ENCODE assay signal across 10 cellular contexts in the genomic region with DNA sequence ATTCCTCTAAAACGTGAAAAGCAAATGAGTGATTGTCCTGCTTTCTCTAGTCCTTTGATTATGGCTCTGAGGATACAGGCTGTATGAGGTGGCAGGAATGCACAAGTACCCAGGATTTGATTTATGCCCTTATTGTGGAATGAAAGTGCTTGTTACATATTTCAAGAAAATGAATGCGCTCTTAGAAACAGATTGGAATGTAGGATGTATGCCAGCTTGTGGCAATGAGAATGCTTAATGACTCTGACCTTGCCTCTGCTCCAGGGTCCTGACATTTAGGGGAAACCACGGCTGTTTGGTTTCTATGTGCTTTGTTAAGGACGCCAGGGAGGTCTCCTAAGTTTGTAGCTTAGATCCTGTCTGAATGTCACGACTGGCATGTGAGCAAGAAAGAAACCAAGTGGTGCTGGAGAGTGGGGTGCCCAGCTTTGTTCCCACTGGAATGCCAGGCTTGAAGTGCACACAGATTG. TPM values are rescaled to one million over a fixed set of nuclear protein-coding genes. Genes with fewer than 3 reads are reported as not detected.
DNase-seq lines count a peak whose midpoint lies in the region; ATAC-seq, FAIRE-seq and TF ChIP-seq lines count a peak whose summit lies in the region.
"Had no signal": no experiment of that assay in that cellular context is flagged by ENCODE, and none has a peak within 500 bp of the region (broad histone marks: within the 10 kb centered on the region; RNA-seq: fewer than 3 reads in every experiment).

No MANE protein-coding gene starts in this region.

- FAIRE-seq in frontal cortex (lab: Jason Lieb, UNC): no peak
- FAIRE-seq: small intestine had no signal

- no peaks in the 10 kb centered on the region for H3K9me3 ChIP-seq in CD8-positive, alpha-beta memory T cell (ENCODE audit: low read length)
- no peaks in the 10 kb centered on the region for H3K9me3 ChIP-seq in MG63
- no peaks in the 10 kb centered on the region for H3K9me3 ChIP-seq in breast epithelium
- H3K9me3 ChIP-seq in naive thymus-derived CD4-positive, alpha-beta T cell (ENCODE audit: control insufficient read depth in 2 of 3, low read length in 3 of 3): no peaks in the 10 kb centered on the region
- H3K9me3 ChIP-seq: HAP-1 had no signal

- peaks cover 49% of the 10 kb centered on the region for H3K4me1 ChIP-seq in CD8-positive, alpha-beta memory T cell (ENCODE audit: insufficient read depth, low read length)
- H3K4me1 ChIP-seq in breast epithelium: peaks cover 4 to 36% of the 10 kb centered on the region in 2 donors
- H3K4me1 ChIP-seq in naive thymus-derived CD4-positive, alpha-beta T cell (ENCODE audit: control insufficient read depth in 2 of 2, insufficient read depth in 2 of 2, low read length in 2 of 2): peaks cover 18 to 34% of the 10 kb centered on the region in 2 donors

- peaks cover 20 to 81% (median 21%) of the 10 kb centered on the region in 3 donors for H3K36me3 Mint-ChIP-seq in CD8-positive, alpha-beta memory T cell
- peaks cover 9 to 36% (median 22%) of the 10 kb centered on the region in 5 donors for H3K36me3 Mint-ChIP-seq in naive thymus-derived CD4-positive, alpha-beta T cell

- H3K27me3 ChIP-seq in CD8-positive, alpha-beta memory T cell (ENCODE audit: insufficient read depth, low read length, poor library complexity, severe bottlenecking): no peaks in the 10 kb centered on the region
- H3K27me3 ChIP-seq in MG63 (no peaks in the 10 kb centered on the region), breast epithelium (no peaks in the 10 kb centered on the region)
- no peaks in the 10 kb centered on the region for H3K27me3 ChIP-seq in naive thymus-derived CD4-positive, alpha-beta T cell (ENCODE audit: control insufficient read depth in 2 of 2, insufficient read depth in 2 of 2, low read length in 2 of 2)

- H3K4me1 Mint-ChIP-seq in CD8-positive, alpha-beta memory T cell: peaks cover 71 to 83% (median 81%) of the 10 kb centered on the region in 3 donors
- peaks cover 23 to 63% (median 49%) of the 10 kb centered on the region in 7 donors for H3K4me1 Mint-ChIP-seq in naive thymus-derived CD4-positive, alpha-beta T cell

- peak overlapping the region; percentile 53 for H3K4me3 ChIP-seq in CD8-positive, alpha-beta memory T cell (ENCODE audit: low read length)
- peak overlapping the region; percentile 90 for H3K4me3 ChIP-seq in MG63
- peak overlapping the region in 1 of 3 donors; percentile 47 for H3K4me3 ChIP-seq in breast epithelium
- H3K4me3 ChIP-seq in naive thymus-derived CD4-positive, alpha-beta T cell (ENCODE audit: low read length): no peak overlapping the region

- no peaks in the 10 kb centered on the region for H3K9me3 Mint-ChIP-seq in CD8-positive, alpha-beta memory T cell
- no peaks in the 10 kb centered on the region for H3K9me3 Mint-ChIP-seq in naive thymus-derived CD4-positive, alpha-beta T cell

- CTCF ChIA-PET in CD8-positive, alpha-beta memory T cell (lab: Charles Lee): interaction anchor here (1.2 to 7.6 kb wide), 3 partner anchors 25 to 120 kb away, joined by 4 to 55 read pairs (median 18); no protein-coding TSS in a partner anchor
- CTCF ChIA-PET in naive thymus-derived CD4-positive, alpha-beta T cell (lab: Charles Lee): interaction anchor here (1.0 kb wide), 2 partner anchors 62 to 127 kb away, joined by 3 read pairs; no protein-coding TSS in a partner anchor

- no peak for DNase-seq in CD8-positive, alpha-beta memory T cell
- DNase-seq in MG63 (no peak), breast epithelium (ENCODE audit: low spot score in 2 of 2) (no peak), NCI-H345 treated with DMSO at 0.1 percent for 48 hours (lab: John Stamatoyannopoulos, UW; ENCODE audit: unreplicated experiment) (no peak), NCI-H510A treated with DMSO at 0.1 percent for 48 hours (lab: John Stamatoyannopoulos, UW) (no peak), frontal cortex (ENCODE audit: low spot score in 2 of 2) (no peak)
- no peak for DNase-seq in naive thymus-derived CD4-positive, alpha-beta T cell

- intact Hi-C loops in breast epithelium (cut with DNase I; ENCODE audit: low total_unique reads): no loop called here
- intact Hi-C loops in naive thymus-derived CD4-positive, alpha-beta T cell (cut with micrococcal nuclease): no loop called here

- no peak for TF ChIP-seq CTCF in breast epithelium (IDR thresholded peaks at IDR 0.05)

- TF ChIP-seq POLR2A in breast epithelium (IDR thresholded peaks at IDR 0.05): no peak

- peak overlapping the region; percentile 78 to 99 (median 98) for H3K4me3 Mint-ChIP-seq in CD8-positive, alpha-beta memory T cell
- peak overlapping the region in 2 of 10 donors; percentile 9 to 31 for H3K4me3 Mint-ChIP-seq in naive thymus-derived CD4-positive, alpha-beta T cell

- H3K36me3 ChIP-seq in CD8-positive, alpha-beta memory T cell (ENCODE audit: insufficient read depth, low read length): peaks cover 32% of the 10 kb centered on the region
- H3K36me3 ChIP-seq in MG63 (peaks cover 73% of the 10 kb centered on the region), breast epithelium (no peaks in the 10 kb centered on the region)
- H3K36me3 ChIP-seq in naive thymus-derived CD4-positive, alpha-beta T cell (ENCODE audit: control insufficient read depth in 2 of 3, insufficient read depth in 3 of 3, low read length in 3 of 3): peaks cover 5 to 42% (median 8%) of the 10 kb centered on the region in 3 experiments

- peak overlapping the region; percentile 75 for H3K27ac ChIP-seq in CD8-positive, alpha-beta memory T cell (ENCODE audit: low read depth, low read length)
- H3K27ac ChIP-seq in breast epithelium: peak overlapping the region; percentile 46 to 64
- H3K27ac ChIP-seq in naive thymus-derived CD4-positive, alpha-beta T cell (ENCODE audit: low read depth, low read length): no peak overlapping the region

- ATAC-seq in naive thymus-derived CD4-positive, alpha-beta T cell: no peak
- ATAC-seq in GM21526 (IDR thresholded peaks at IDR 0.05; ENCODE audit: low FRiP score, unreplicated experiment): no peak

- H3K27me3 Mint-ChIP-seq in CD8-positive, alpha-beta memory T cell: no peaks in the 10 kb centered on the region
- no peaks in the 10 kb centered on the region for H3K27me3 Mint-ChIP-seq in naive thymus-derived CD4-positive, alpha-beta T cell

- peak overlapping the region; percentile 91 to 100 (median 98) for H3K27ac Mint-ChIP-seq in CD8-positive, alpha-beta memory T cell
- peak overlapping the region in 5 of 9 donors; percentile 31 to 48 (median 43) for H3K27ac Mint-ChIP-seq in naive thymus-derived CD4-positive, alpha-beta T cell

- POLR2A ChIA-PET in CD8-positive, alpha-beta memory T cell (lab: Charles Lee): interaction anchor here (0.7 to 1.2 kb wide), 2 partner anchors 22 to 175 kb away, joined by 3 to 5 read pairs; a partner anchor contains a TSS
- POLR2A ChIA-PET in naive thymus-derived CD4-positive, alpha-beta T cell (lab: Charles Lee): interaction anchor here (0.6 to 1.0 kb wide), 2 partner anchors 11 to 1313 kb away, joined by 3 to 4 read pairs; no protein-coding TSS in a partner anchor

RNA-seq across cellular contexts. Expression of a gene that starts 22.0 kb away (rescaled TPM):
- under 1 TPM; 0.38 to 0.53 TPM for total RNA-seq in CD8-positive, alpha-beta memory T cell
- polyA plus RNA-seq in CD8-positive, alpha-beta memory T cell: 1.2 TPM
- total RNA-seq in MG63 (2014; rRNA removed; shearing (Covaris generic); ENCODE audit: low replicate concordance): 1.2 TPM in 1 of 2 replicates, not detected in the other
- 1 to 10 TPM; 1.5 to 7.2 (median 4.9) TPM for total RNA-seq in breast epithelium
- not detected for total RNA-seq in naive thymus-derived CD4-positive, alpha-beta T cell
- 1 to 10 TPM in 1 of 2 donors, not detected in 1; 1.3 TPM for polyA plus RNA-seq in naive thymus-derived CD4-positive, alpha-beta T cell
- total RNA-seq in frontal cortex: 2.4 TPM

RNA-seq across cellular contexts. Expression of a gene that starts 23.8 kb away (rescaled TPM):
- 1 to 10 TPM in 1 of 2 experiments, under 1 TPM in 1; 0.83 to 1.0 TPM for total RNA-seq in CD8-positive, alpha-beta memory T cell
- polyA plus RNA-seq in CD8-positive, alpha-beta memory T cell: 2.9 TPM
- total RNA-seq in MG63 (2014; rRNA removed; shearing (Covaris generic); ENCODE audit: low replicate concordance): 0.15 and 0.30 TPM in 2 replicates
- total RNA-seq in breast epithelium (10 to 100 TPM; 10.5 to 39.8 (median 12.0) TPM), frontal cortex (not detected)
- 1 to 10 TPM in 1 of 5 experiments, under 1 TPM in 2, not detected in 2; 0.48 to 7.5 (median 0.58) TPM for total RNA-seq in naive thymus-derived CD4-positive, alpha-beta T cell
- polyA plus RNA-seq in naive thymus-derived CD4-positive, alpha-beta T cell: not detected

RNA-seq across cellular contexts. Expression of a gene that starts 24.3 kb away (rescaled TPM):
- total RNA-seq in CD8-positive, alpha-beta memory T cell: not detected
- 0.23 TPM for polyA plus RNA-seq in CD8-positive, alpha-beta memory T cell
- 7.6 and 14.0 TPM in 2 replicates for total RNA-seq in MG63 (2014; rRNA removed; shearing (Covaris generic); ENCODE audit: low replicate concordance)
- total RNA-seq in breast epithelium (10 to 100 TPM in 2 of 3 donors, 1 to 10 TPM in 1; 5.9 to 37.4 (median 27.2) TPM), frontal cortex (3.3 TPM)
- total RNA-seq in naive thymus-derived CD4-positive, alpha-beta T cell: not detected
- polyA plus RNA-seq in naive thymus-derived CD4-positive, alpha-beta T cell: under 1 TPM; 0.33 to 0.35 TPM
